Comparison of ENCODE assay signal across 9 cellular contexts in genomic region chr12:32312049-32312670, GRCh38.
DNase-seq lines count a peak whose midpoint lies in the region; ATAC-seq, FAIRE-seq and TF ChIP-seq lines count a peak whose summit lies in the region.
"Had no signal": no experiment of that assay in that cellular context is flagged by ENCODE, and none has a peak within 500 bp of the region (broad histone marks: within the 10 kb centered on the region; RNA-seq: fewer than 3 reads in every experiment).

No MANE protein-coding gene starts in this region.

- H3K79me2 ChIP-seq in K562 (ENCODE audit: control insufficient read depth, insufficient read depth, low read length) = no peaks in the 10 kb centered on the region

- no peak overlapping the region for H3K9ac ChIP-seq in K562 (ENCODE audit: insufficient read depth in 1 of 2, low read depth in 2 of 2, low read length in 2 of 2)

- DNase-seq in CD4-positive, alpha-beta T cell = no peak
- DNase-seq in HEK293T (ENCODE audit: extremely low spot score) = peak; percentile 39
- DNase-seq in NCI-H460 (ENCODE audit: extremely low read depth, low read depth) = peak; percentile 48
- peak in 2 of 4 experiments; percentile 37 to 60 for DNase-seq in K562 (ENCODE audit: extremely low read depth in 1 of 4, low spot score in 3 of 4)
- peak; percentile 60 for DNase-seq in kidney glomerular epithelial cell (lab: John Stamatoyannopoulos, UW)
- DNase-seq in urothelium cell line (ENCODE audit: low spot score) = peak; percentile 44

- peak; percentile 73 for TF ChIP-seq RAD21 in K562 (CRISPR knock-in tag; conservative IDR thresholded peaks at IDR 0.05 in 1 of 2, IDR thresholded peaks at IDR 0.05 in 1 of 2)

- no peaks in the 10 kb centered on the region for H3K36me3 ChIP-seq in K562 (ENCODE audit: control insufficient read depth, insufficient read depth, low read length)

- in situ Hi-C loops in K562 (cut with MboI) = loop anchor here (10.0 kb wide), 1 partner anchor 907 kb away; no protein-coding TSS in a partner anchor

- TF ChIP-seq EP300 in K562 (IDR thresholded peaks at IDR 0.05; ENCODE audit: low read length) = no peak

- no peaks in the 10 kb centered on the region for H3K9me3 Mint-ChIP-seq in CD4-positive, alpha-beta T cell

- no TSS peak for BruUV-seq in K562 (replicated peaks; lab: Mats Ljungman, UMichigan)

- POLR2A ChIA-PET in CD4-positive, alpha-beta T cell (lab: Charles Lee) = interaction anchor here (1.0 to 1.6 kb wide), 2 partner anchors 653 to 659 kb away, joined by 4 to 21 read pairs; partner anchors contain the start of gene ETFBKMT
- POLR2A ChIA-PET in HEK293T (lab: Yijun Ruan, JAX) = no interaction called here
- POLR2A ChIA-PET in K562 (lab: Yijun Ruan, JAX) = interaction anchor here (0.5 to 0.7 kb wide), 5 partner anchors 205 to 829 kb away, joined by 3 to 4 read pairs (median 3); no protein-coding TSS in a partner anchor

- peak; percentile 55 for ATAC-seq in CD4-positive, alpha-beta T cell (ENCODE audit: poor library complexity)
- peak; percentile 73 for ATAC-seq in K562
- ATAC-seq in GM18909 (IDR thresholded peaks at IDR 0.05; ENCODE audit: poor library complexity, unreplicated experiment) = no peak
- no peak for ATAC-seq in HG03342 (IDR thresholded peaks at IDR 0.05; ENCODE audit: unreplicated experiment)

- intact Hi-C loops in CD4-positive, alpha-beta T cell (cut with DNase I, micrococcal nuclease) = loop anchor here (1.0 to 5.0 kb wide), 6 partner anchors 251 to 909 kb away; partner anchors contain the start of gene RESF1 (in 1 of the 2)
- intact Hi-C loops in K562 (cut with micrococcal nuclease) = loop anchor here (2.0 to 5.0 kb wide), 4 partner anchors 355 to 910 kb away; partner anchors contain the start of gene RESF1

- no peak overlapping the region for H3K27ac ChIP-seq in CD4-positive, alpha-beta T cell (ENCODE audit: low read depth, low read length)
- H3K27ac ChIP-seq in K562 (ENCODE audit: extremely low read depth, low read depth, low read length) = no peak overlapping the region

- no peaks in the 10 kb centered on the region for H3K27me3 ChIP-seq in CD4-positive, alpha-beta T cell (ENCODE audit: control insufficient read depth, insufficient read depth, low read length)
- H3K27me3 ChIP-seq in K562 (ENCODE audit: control insufficient read depth in 2 of 2, insufficient read depth in 2 of 2, low read length in 2 of 2) = no peaks in the 10 kb centered on the region

- whole genome bisulfite sequencing in K562 (ENCODE audit: insufficient coverage, low coverage, missing lambda C conversion rate) = 92% methylated on average over 2 of the region's 2 CpGs

- peaks cover 8% of the 10 kb centered on the region for H3K36me3 Mint-ChIP-seq in CD4-positive, alpha-beta T cell (ENCODE audit: low read depth)

- H3K4me1 ChIP-seq in K562 (replicated peaks in 1 of 2; ENCODE audit: control insufficient read depth in 2 of 2, insufficient read depth in 2 of 2, low read length in 2 of 2) = no peaks in the 10 kb centered on the region; a peak in 1 of 5 replicates

- no peaks in the 10 kb centered on the region for H3K27me3 Mint-ChIP-seq in CD4-positive, alpha-beta T cell

- FAIRE-seq in K562 (lab: Jason Lieb, UNC) (peak; percentile 79), urothelium cell line (lab: Jason Lieb, UNC) (no peak)

- H2AFZ ChIP-seq in K562 (ENCODE audit: low read depth, low read length) = no peak overlapping the region

- no peaks in the 10 kb centered on the region for H3K9me1 ChIP-seq in K562 (ENCODE audit: control insufficient read depth, insufficient read depth, low read length)

- no peak overlapping the region for H3K4me3 Mint-ChIP-seq in CD4-positive, alpha-beta T cell

- CTCF ChIA-PET in CD4-positive, alpha-beta T cell (lab: Charles Lee) = interaction anchor here (0.7 to 2.6 kb wide), 4 partner anchors 206 to 659 kb away, joined by 4 to 12 read pairs (median 7); no protein-coding TSS in a partner anchor
- CTCF ChIA-PET in HEK293T (lab: Yijun Ruan, JAX) (interaction anchor here (0.5 to 1.1 kb wide), 7 partner anchors 10 to 903 kb away, joined by 3 to 6 read pairs (median 3); partner anchors contain the start of gene YARS2), K562 (lab: Yijun Ruan, JAX; ENCODE audit: low intra/inter-chr PET ratio) (interaction anchor here (0.6 to 2.0 kb wide), 7 partner anchors 206 to 661 kb away, joined by 3 to 9 read pairs (median 4); partner anchors contain the start of gene BICD1)

- H3K4me2 ChIP-seq in K562 (ENCODE audit: insufficient read depth, low read length) = no peak overlapping the region

- TF ChIP-seq POLR2A in K562 (conservative IDR thresholded peaks at IDR 0.05) = no peak

- peaks cover 6% of the 10 kb centered on the region for H3K4me1 Mint-ChIP-seq in CD4-positive, alpha-beta T cell (ENCODE audit: low read depth)

- H3K9me3 ChIP-seq in CD4-positive, alpha-beta T cell (ENCODE audit: control insufficient read depth, low read length) = no peaks in the 10 kb centered on the region
- H3K9me3 ChIP-seq in K562 (replicated peaks; ENCODE audit: control insufficient read depth, insufficient read depth, low read depth, low read length) = no peaks in the 10 kb centered on the region

- no peak overlapping the region for H3K4me3 ChIP-seq in K562
- H3K4me3 ChIP-seq: lung had no signal

- peak; percentile 78 for TF ChIP-seq CTCF in CD4-positive, alpha-beta T cell (IDR thresholded peaks at IDR 0.05)
- TF ChIP-seq CTCF in K562 (IDR thresholded peaks at IDR 0.05 in 2 of 3, conservative IDR thresholded peaks at IDR 0.05 in 1 of 3; ENCODE audit: insufficient read depth in 2 of 3, low read depth in 1 of 3, low read length in 3 of 3) = peak; percentile 57 to 87 (median 85)

- no peaks in the 10 kb centered on the region for H4K20me1 ChIP-seq in K562 (replicated peaks; ENCODE audit: control insufficient read depth, insufficient read depth, low read length)

- H3K27ac Mint-ChIP-seq in CD4-positive, alpha-beta T cell = no peak overlapping the region

TF ChIP-seq in HEK293T, 16 proteins besides CTCF, POLR2A, EP300 and RAD21:
- TF ChIP-seq NFRKB (IDR thresholded peaks at IDR 0.05) (no peak), PKNOX1 (IDR thresholded peaks at IDR 0.05) (peak; percentile 81)

TF ChIP-seq in K562, 482 proteins besides CTCF, POLR2A, EP300 and RAD21 (continues in another document):
- TF ChIP-seq SMC3 (conservative IDR thresholded peaks at IDR 0.05; ENCODE audit: insufficient read depth, low read depth, low read length) (peak; percentile 45; the same call in 1 of the 2 replicates), ZNF764 (CRISPR knock-in tag; IDR thresholded peaks at IDR 0.05; ENCODE audit: low read depth) (peak; percentile 86), NKRF (IDR thresholded peaks at IDR 0.05; ENCODE audit: borderline replicate concordance) (no peak), SNAPC5 (CRISPR knock-in tag; IDR thresholded peaks at IDR 0.05) (no peak), KDM4B (IDR thresholded peaks at IDR 0.05; ENCODE audit: borderline replicate concordance in 2 of 2, low read depth in 1 of 2) (no peak), ZNF316 (IDR thresholded peaks at IDR 0.05) (no peak), CREB1 (IDR thresholded peaks at IDR 0.05) (no peak), CREB1 (CRISPR knock-in tag; IDR thresholded peaks at IDR 0.05) (no peak), MEIS2 (IDR thresholded peaks at IDR 0.05; ENCODE audit: partially characterized antibody) (peak; percentile 88), TSHZ1 (CRISPR knock-in tag; IDR thresholded peaks at IDR 0.05) (no peak), TEAD2 (tag; IDR thresholded peaks at IDR 0.05) (no peak)

Comparison
In these comparisons a context has a peak if more than half of its experiments do, and no peak if none do; other contexts are left out.
1. ATAC-seq: peak in CD4-positive, alpha-beta T cell (single experiment) and K562 (single experiment); none in GM18909 (single experiment) and HG03342 (single experiment).
2. DNase-seq: peak in HEK293T (single experiment), NCI-H460 (single experiment), kidney glomerular epithelial cell (single experiment) and urothelium cell line (single experiment); none in CD4-positive, alpha-beta T cell (0 of 10).